23 cellular contexts compared by ENCODE assay signal in genomic region chr2:239064891-239065290, GRCh38.
A peak's percentile ranks its signal among the peaks of the same experiment; 100 is the strongest.
DNase-seq lines count a peak whose midpoint lies in the region; ATAC-seq, FAIRE-seq and TF ChIP-seq lines count a peak whose summit lies in the region.
"Had no signal": no experiment of that assay in that cellular context is flagged by ENCODE, and none has a peak within 500 bp of the region (broad histone marks: within the 10 kb centered on the region; RNA-seq: fewer than 3 reads in every experiment).

No MANE protein-coding gene starts in this region.

- H3K27me3 ChIP-seq in HepG2 (ENCODE audit: control insufficient read depth in 1 of 2, insufficient read depth in 2 of 2, low read length in 2 of 2), result no peaks in the 10 kb centered on the region
- H3K27me3 ChIP-seq in right lobe of liver, result no peaks in the 10 kb centered on the region
- H3K27me3 ChIP-seq in lower lobe of right lung (ENCODE audit: low read depth), result no peaks in the 10 kb centered on the region
- peaks cover 0 to 4% (median 0%) of the 10 kb centered on the region in 3 experiments for H3K27me3 ChIP-seq in neuronal stem cell (ENCODE audit: control insufficient read depth in 3 of 3, insufficient read depth in 3 of 3, low read depth in 1 of 3, low read length in 3 of 3)
- no peaks in the 10 kb centered on the region for H3K27me3 ChIP-seq in CD4-positive, alpha-beta T cell (ENCODE audit: control insufficient read depth, insufficient read depth, low read length)
- H3K27me3 ChIP-seq: BE2C had no signal

- H2BK15ac ChIP-seq in neuronal stem cell (ENCODE audit: low read length), result no peak overlapping the region

- no peaks in the 10 kb centered on the region for H3K27me3 Mint-ChIP-seq in CD4-positive, alpha-beta T cell

- peak overlapping the region; percentile 49 for H3K23ac ChIP-seq in neuronal stem cell (ENCODE audit: low read depth, low read length, poor library complexity)

- no peak overlapping the region for H2BK120ac ChIP-seq in neuronal stem cell (ENCODE audit: low read depth, low read length)

- H3K79me1 ChIP-seq in neuronal stem cell (ENCODE audit: low read depth, low read length), result peaks cover 5% of the 10 kb centered on the region

- no peak overlapping the region for H2BK12ac ChIP-seq in neuronal stem cell (ENCODE audit: low read length)

- in situ Hi-C loops in HepG2 (cut with HindIII; ENCODE audit: extremely low pct_ligation_motif_present, low pct_unique_long_range_greater_than_20kb), result no loop called here

- peak overlapping the region; percentile 35 for H2BK5ac ChIP-seq in neuronal stem cell (ENCODE audit: low read length)

- H3K36me3 Mint-ChIP-seq in CD4-positive, alpha-beta T cell (ENCODE audit: low read depth), result peaks cover 61% of the 10 kb centered on the region

- 96% methylated on average over 21 of the region's 21 CpGs for WGBS in HepG2 (ENCODE audit: low lambda C conversion rate)
- 89% methylated on average over 13 of the region's 21 CpGs for WGBS in right lobe of liver (ENCODE audit: insufficient coverage, low coverage, low lambda C conversion rate, missing lambda C conversion rate)
- no CpG with 5 or more reads among the region's 21 CpGs for WGBS in neuronal stem cell (ENCODE audit: extremely low coverage in 2 of 2, insufficient read length in 2 of 2, insufficient replicate concordance in 1 of 2), 2 donors

- H3K27ac ChIP-seq in HepG2 (ENCODE audit: extremely low read length, insufficient read depth, low read length) (no peak overlapping the region), right lobe of liver (no peak overlapping the region), lower lobe of right lung (no peak overlapping the region), neuronal stem cell (replicated peaks; ENCODE audit: low read length) (no peak overlapping the region)
- H3K27ac ChIP-seq in CD4-positive, alpha-beta T cell (ENCODE audit: low read depth, low read length), result no peak overlapping the region
- H3K27ac ChIP-seq: A549, GM23248 had no signal

- H4K8ac ChIP-seq in neuronal stem cell (ENCODE audit: low read depth, low read length), result peak overlapping the region; percentile 68

- H3K36me3 ChIP-seq in HepG2 (replicated peaks in 1 of 2; ENCODE audit: control insufficient read depth in 1 of 2, insufficient read depth in 2 of 2, low read length in 2 of 2) (peaks cover 4 to 26% of the 10 kb centered on the region in 2 experiments; a peak in 4 of 5 replicates), right lobe of liver (peaks cover 0 to 8% (median 2%) of the 10 kb centered on the region in 4 donors), lower lobe of right lung (peaks cover 70% of the 10 kb centered on the region), neuronal stem cell (replicated peaks in 1 of 2; ENCODE audit: control insufficient read depth in 2 of 2, insufficient read depth in 2 of 2, low read length in 2 of 2) (peaks cover 13 to 41% of the 10 kb centered on the region in 2 donors)

- H3K79me2 ChIP-seq in HepG2 (ENCODE audit: insufficient read depth, low read length), result no peaks in the 10 kb centered on the region

- H4K20me1 ChIP-seq in HepG2 (ENCODE audit: insufficient read depth, low read length), result no peaks in the 10 kb centered on the region; the same call in 1 of the 2 replicates

- ATAC-seq in HepG2 (no peak), right lobe of liver (no peak), lower lobe of right lung (no peak), GM18520 (IDR thresholded peaks at IDR 0.05; ENCODE audit: unreplicated experiment) (no peak)
- ATAC-seq in CD4-positive, alpha-beta T cell (ENCODE audit: poor library complexity), result no peak
- ATAC-seq: A549; CD8-positive, alpha-beta T cell; HCT116 had no signal

- TF ChIP-seq RAD21 in HepG2 (CRISPR knock-in tag; IDR thresholded peaks at IDR 0.05), result no peak

- no peaks in the 10 kb centered on the region for H3K4me1 ChIP-seq in HepG2 (ENCODE audit: insufficient read depth, low read length)
- H3K4me1 ChIP-seq in right lobe of liver, result no peaks in the 10 kb centered on the region
- no peaks in the 10 kb centered on the region for H3K4me1 ChIP-seq in lower lobe of right lung
- H3K4me1 ChIP-seq in neuronal stem cell (ENCODE audit: control insufficient read depth in 2 of 2, insufficient read depth in 1 of 2, low read depth in 1 of 2, low read length in 2 of 2), result peaks cover 0 to 11% of the 10 kb centered on the region in 2 donors
- H3K4me1 ChIP-seq: BE2C, Caco-2 had no signal

- H3K4me3 ChIP-seq in HepG2 (replicated peaks in 1 of 3; ENCODE audit: insufficient read depth in 1 of 3, low read depth in 2 of 3, low read length in 3 of 3) (no peak overlapping the region), right lobe of liver (no peak overlapping the region), lower lobe of right lung (no peak overlapping the region), neuronal stem cell (ENCODE audit: low read length in 2 of 2) (no peak overlapping the region)
- H3K4me3 ChIP-seq: A549, GM23248 had no signal

- H3K14ac ChIP-seq in neuronal stem cell (ENCODE audit: low read length), result peak overlapping the region; percentile 99

- CTCF ChIA-PET in HepG2 (lab: Yijun Ruan, JAX; ENCODE audit: low intra/inter-chr PET ratio, low total read pairs), result no interaction called here
- CTCF ChIA-PET in CD4-positive, alpha-beta T cell (lab: Charles Lee), result interaction anchor here (0.6 kb wide), 1 partner anchor 270 kb away, joined by 3 read pairs; no protein-coding TSS in a partner anchor

- peak overlapping the region; percentile 58 for H2AK5ac ChIP-seq in neuronal stem cell (ENCODE audit: low read depth, low read length)

- POLR2A ChIA-PET in HepG2 (lab: Yijun Ruan, JAX), result no interaction called here
- POLR2A ChIA-PET in CD4-positive, alpha-beta T cell (lab: Charles Lee), result no interaction called here

- no peak for TF ChIP-seq POLR2A in HepG2 (IDR thresholded peaks at IDR 0.05; ENCODE audit: insufficient read depth in 1 of 2, low read depth in 2 of 2, low read length in 2 of 2)
- no peak for TF ChIP-seq POLR2A in right lobe of liver (IDR thresholded peaks at IDR 0.05)

- no peaks in the 10 kb centered on the region for H3K9me3 Mint-ChIP-seq in CD4-positive, alpha-beta T cell
- H3K9me3 Mint-ChIP-seq: CD8-positive, alpha-beta T cell; H9 had no signal

- TF ChIP-seq CTCF in HepG2 (CRISPR knock-in tag; IDR thresholded peaks at IDR 0.05) (no peak), right lobe of liver (IDR thresholded peaks at IDR 0.05) (no peak), lower lobe of right lung (IDR thresholded peaks at IDR 0.05) (no peak)
- no peak for TF ChIP-seq CTCF in CD4-positive, alpha-beta T cell (IDR thresholded peaks at IDR 0.05)

- H3K27ac Mint-ChIP-seq in CD4-positive, alpha-beta T cell, result no peak overlapping the region
- H3K27ac Mint-ChIP-seq: CD8-positive, alpha-beta T cell; H9 had no signal

- no peak for FAIRE-seq in HepG2 (lab: Jason Lieb, UNC)
- FAIRE-seq: A549, G401.6, GM12892, GM19239, H1 had no signal

- H3K4me3 Mint-ChIP-seq in CD4-positive, alpha-beta T cell, result no peak overlapping the region
- H3K4me3 Mint-ChIP-seq: CD8-positive, alpha-beta T cell; H9 had no signal

- H3K4me1 Mint-ChIP-seq in CD4-positive, alpha-beta T cell (ENCODE audit: low read depth), result no peaks in the 10 kb centered on the region

- H3K18ac ChIP-seq in neuronal stem cell (ENCODE audit: low read length), result peak overlapping the region; percentile 53

- intact Hi-C loops in HepG2 (cut with micrococcal nuclease; ENCODE audit: unreplicated experiment), result no loop called here
- intact Hi-C loops in right lobe of liver (cut with DNase I), result no loop called here
- intact Hi-C loops in lower lobe of right lung (cut with DNase I), result no loop called here
- intact Hi-C loops in CD4-positive, alpha-beta T cell (cut with DNase I, micrococcal nuclease), result no loop called here

- H3K9me3 ChIP-seq in HepG2 (ENCODE audit: low read length), result no peaks in the 10 kb centered on the region
- no peaks in the 10 kb centered on the region for H3K9me3 ChIP-seq in right lobe of liver
- H3K9me3 ChIP-seq in lower lobe of right lung, result no peaks in the 10 kb centered on the region
- peaks cover 0 to 6% of the 10 kb centered on the region in 2 donors for H3K9me3 ChIP-seq in neuronal stem cell (replicated peaks in 1 of 2; ENCODE audit: control insufficient read depth in 2 of 2, insufficient read depth in 1 of 2, low read depth in 1 of 2, low read length in 2 of 2)
- H3K9me3 ChIP-seq in CD4-positive, alpha-beta T cell (ENCODE audit: control insufficient read depth, low read length), result no peaks in the 10 kb centered on the region
- H3K9me3 ChIP-seq: A549, BE2C, Caco-2 had no signal

- H3K4me2 ChIP-seq in HepG2 (ENCODE audit: low read depth, low read length) (no peak overlapping the region), neuronal stem cell (ENCODE audit: insufficient read depth, low read length, poor library complexity, severe bottlenecking) (no peak overlapping the region)
- H3K4me2 ChIP-seq: A549 had no signal

- H4K91ac ChIP-seq in neuronal stem cell (ENCODE audit: low read depth, low read length, poor library complexity), result no peak overlapping the region

- H3K9ac ChIP-seq in HepG2 (ENCODE audit: insufficient read depth, low read depth, low read length) (no peak overlapping the region), neuronal stem cell (ENCODE audit: low read depth, low read length, poor library complexity) (no peak overlapping the region)
- H3K9ac ChIP-seq: GM23248 had no signal

- H2AFZ ChIP-seq in HepG2 (ENCODE audit: low read length) (no peak overlapping the region), neuronal stem cell (ENCODE audit: low read length) (no peak overlapping the region)
- H2AFZ ChIP-seq: GM23248 had no signal

- DNase-seq in HepG2 (ENCODE audit: low spot score), result no peak
- no peak for DNase-seq in right lobe of liver
- DNase-seq in lower lobe of right lung, result peak; percentile 43
- no peak for DNase-seq in neuronal stem cell (ENCODE audit: low spot score)
- no peak for DNase-seq in CD4-positive, alpha-beta T cell
- DNase-seq: 8988T; ACHN; AML-193; BE2C; C1 segment of cervical spinal cord; Caco-2; CD8-positive, alpha-beta T cell; DMS153; DND-41; GM23248; H9 had no signal

- no peak overlapping the region for H3K4ac ChIP-seq in neuronal stem cell (ENCODE audit: low read length)

- TF ChIP-seq EP300 in HepG2 (IDR thresholded peaks at IDR 0.05; ENCODE audit: low read depth in 2 of 2, low read length in 2 of 2) (no peak), HepG2 (CRISPR knock-in tag; IDR thresholded peaks at IDR 0.05; ENCODE audit: borderline replicate concordance) (no peak)

- BruUV-seq in HepG2 (replicated peaks; lab: Mats Ljungman, UMichigan), result no TSS peak

TF ChIP-seq in HepG2, 621 proteins besides CTCF, POLR2A, EP300 and RAD21 (continues in another document):
- TF ChIP-seq MTF2 (CRISPR knock-in tag; IDR thresholded peaks at IDR 0.05; ENCODE audit: borderline replicate concordance) (no peak), ATF2 (CRISPR knock-in tag; IDR thresholded peaks at IDR 0.05) (no peak)
